18 cellular contexts compared by ENCODE assay signal in the genomic region with DNA sequence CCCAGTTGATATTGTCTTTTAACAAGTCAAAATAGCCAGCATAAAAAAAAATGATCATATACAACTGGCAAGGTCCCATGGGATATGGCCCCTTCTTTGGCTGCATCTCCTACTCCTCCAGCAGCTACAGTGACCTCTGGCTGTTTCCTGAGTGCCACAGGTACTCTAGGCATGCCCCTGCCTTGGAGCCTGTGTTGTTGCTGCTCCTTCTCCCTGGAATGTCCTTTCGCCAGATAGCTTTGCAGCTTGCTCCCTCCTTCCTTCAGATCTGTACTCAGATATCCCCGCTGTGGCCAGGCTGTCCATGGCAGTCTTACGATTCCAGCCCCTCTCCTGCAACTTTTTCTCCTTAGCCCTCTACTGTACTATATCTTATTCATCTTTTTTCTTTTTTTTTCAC. TPM values are rescaled to one million over a fixed set of nuclear protein-coding genes. Genes with fewer than 3 reads are reported as not detected.
DNase-seq lines count a peak whose midpoint lies in the region; ATAC-seq and TF ChIP-seq lines count a peak whose summit lies in the region.
"Had no signal": no experiment of that assay in that cellular context is flagged by ENCODE, and none has a peak within 500 bp of the region (broad histone marks: within the 10 kb centered on the region; RNA-seq: fewer than 3 reads in every experiment).

No MANE protein-coding gene starts in this region.

- H3K4me3 Mint-ChIP-seq in WTC11 = no peak overlapping the region
- no peak overlapping the region for H3K4me3 Mint-ChIP-seq in neural progenitor cell
- H3K4me3 Mint-ChIP-seq: CD4-positive, CD25-positive, alpha-beta regulatory T cell had no signal

- H3K27ac ChIP-seq in neural progenitor cell = no peak overlapping the region
- H3K27ac ChIP-seq: GM23248 had no signal

- H3K4me1 ChIP-seq in neural progenitor cell = peaks cover 16% of the 10 kb centered on the region

- H3K4me1 Mint-ChIP-seq in WTC11 (peaks cover 11% of the 10 kb centered on the region), neural progenitor cell (no peaks in the 10 kb centered on the region)

- CTCF ChIA-PET in WTC11 (lab: Charles Lee) = interaction anchor here (0.7 kb wide), 1 partner anchor 24 kb away, joined by 3 read pairs; a partner anchor contains a TSS

- POLR2A ChIA-PET in WTC11 (lab: Charles Lee) = no interaction called here

- peaks cover 9% of the 10 kb centered on the region for H3F3A ChIP-seq in neural progenitor cell (ENCODE audit: low read depth)

- no peak for TF ChIP-seq CTCF in WTC11 (IDR thresholded peaks at IDR 0.05)
- TF ChIP-seq CTCF in omental fat pad (IDR thresholded peaks at IDR 0.05) = no peak
- TF ChIP-seq CTCF in neural progenitor cell (IDR thresholded peaks at IDR 0.05) = no peak

- no peaks in the 10 kb centered on the region for H3K36me3 ChIP-seq in neural progenitor cell
- H3K36me3 ChIP-seq: BE2C had no signal

- no peaks in the 10 kb centered on the region for H3K9me3 Mint-ChIP-seq in WTC11
- H3K9me3 Mint-ChIP-seq in neural progenitor cell = no peaks in the 10 kb centered on the region
- H3K9me3 Mint-ChIP-seq: CD4-positive, CD25-positive, alpha-beta regulatory T cell; IgD-negative memory B cell had no signal

- ATAC-seq in WTC11 (no peak), omental fat pad (ENCODE audit: low FRiP score) (no peak)
- ATAC-seq: HepG2 had no signal

- DNase-seq in ELF-1 (ENCODE audit: low read depth, low spot score) (peak; percentile 69), WTC11 (ENCODE audit: low spot score) (no peak), islet precursor cell (peak; percentile 80), omental fat pad (ENCODE audit: low spot score) (no peak), NCI-H2196 treated with DMSO at 0.1 percent for 48 hours (lab: John Stamatoyannopoulos, UW; ENCODE audit: unreplicated experiment) (no peak), neural progenitor cell (ENCODE audit: low spot score) (no peak), Kasumi-1 (lab: John Stamatoyannopoulos, UW) (no peak)
- DNase-seq: BE2C; C1 segment of cervical spinal cord; CD4-positive, CD25-positive, alpha-beta regulatory T cell; DMS153; DMS79; GF-D8; GM23248; H7; KBM-7 had no signal

- no peak overlapping the region for H2AFZ ChIP-seq in neural progenitor cell (replicated peaks)
- H2AFZ ChIP-seq: GM23248 had no signal

- H3K9me3 ChIP-seq in neural progenitor cell (ENCODE audit: low read depth) = no peaks in the 10 kb centered on the region
- H3K9me3 ChIP-seq: BE2C had no signal

- H3K4me2 ChIP-seq in neural progenitor cell = no peak overlapping the region

- H3K4me3 ChIP-seq in neural progenitor cell = no peak overlapping the region
- H3K4me3 ChIP-seq: GM23248 had no signal

- no peaks in the 10 kb centered on the region for H3K27me3 Mint-ChIP-seq in WTC11 (ENCODE audit: low read depth)
- no peaks in the 10 kb centered on the region for H3K27me3 Mint-ChIP-seq in neural progenitor cell (ENCODE audit: insufficient read depth, low read depth)
- H3K27me3 Mint-ChIP-seq: CD4-positive, CD25-positive, alpha-beta regulatory T cell; IgD-negative memory B cell had no signal

- H4K20me1 ChIP-seq in neural progenitor cell (ENCODE audit: low read depth) = peaks cover 18% of the 10 kb centered on the region

- no peaks in the 10 kb centered on the region for H3K36me3 Mint-ChIP-seq in WTC11
- H3K36me3 Mint-ChIP-seq in neural progenitor cell = no peaks in the 10 kb centered on the region

- H3K9ac ChIP-seq in neural progenitor cell = no peak overlapping the region
- H3K9ac ChIP-seq: GM23248 had no signal

- H3K27ac Mint-ChIP-seq in WTC11 = peak overlapping the region; percentile 7; the same call in 1 of the 2 replicates
- no peak overlapping the region for H3K27ac Mint-ChIP-seq in neural progenitor cell

- peaks cover 6% of the 10 kb centered on the region for H3K79me2 ChIP-seq in neural progenitor cell (ENCODE audit: low read depth)

- no peaks in the 10 kb centered on the region for H3K27me3 ChIP-seq in neural progenitor cell
- H3K27me3 ChIP-seq: BE2C had no signal

TF ChIP-seq in WTC11, 78 proteins besides CTCF, POLR2A, EP300 and RAD21:
- no peak for TF ChIP-seq SOX15 (CRISPR knock-in tag; IDR thresholded peaks at IDR 0.05)
- no peak for TF ChIP-seq ZNF232 (CRISPR knock-in tag; IDR thresholded peaks at IDR 0.05)
- TF ChIP-seq NR3C1 (CRISPR knock-in tag; conservative IDR thresholded peaks at IDR 0.05; ENCODE audit: low read depth) = no peak
- TF ChIP-seq, protein P1, sequence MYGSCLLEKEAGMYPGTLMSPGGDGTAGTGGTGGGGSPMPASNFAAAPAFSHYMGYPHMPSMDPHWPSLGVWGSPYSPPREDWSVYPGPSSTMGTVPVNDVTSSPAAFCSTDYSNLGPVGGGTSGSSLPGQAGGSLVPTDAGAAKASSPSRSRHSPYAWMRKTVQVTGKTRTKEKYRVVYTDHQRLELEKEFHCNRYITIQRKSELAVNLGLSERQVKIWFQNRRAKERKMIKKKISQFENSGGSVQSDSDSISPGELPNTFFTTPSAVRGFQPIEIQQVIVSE (CRISPR knock-in tag; IDR thresholded peaks at IDR 0.05; ENCODE audit: borderline replicate concordance) = no peak
- TF ChIP-seq CREM (CRISPR knock-in tag; IDR thresholded peaks at IDR 0.05) = no peak
- TF ChIP-seq FOXJ3 (CRISPR knock-in tag; IDR thresholded peaks at IDR 0.05; ENCODE audit: borderline replicate concordance) = no peak
- TF ChIP-seq TEAD4 (CRISPR knock-in tag; IDR thresholded peaks at IDR 0.05) = no peak
- TF ChIP-seq NFE2L1 (CRISPR knock-in tag; IDR thresholded peaks at IDR 0.05) = no peak
- TF ChIP-seq, protein P2, sequence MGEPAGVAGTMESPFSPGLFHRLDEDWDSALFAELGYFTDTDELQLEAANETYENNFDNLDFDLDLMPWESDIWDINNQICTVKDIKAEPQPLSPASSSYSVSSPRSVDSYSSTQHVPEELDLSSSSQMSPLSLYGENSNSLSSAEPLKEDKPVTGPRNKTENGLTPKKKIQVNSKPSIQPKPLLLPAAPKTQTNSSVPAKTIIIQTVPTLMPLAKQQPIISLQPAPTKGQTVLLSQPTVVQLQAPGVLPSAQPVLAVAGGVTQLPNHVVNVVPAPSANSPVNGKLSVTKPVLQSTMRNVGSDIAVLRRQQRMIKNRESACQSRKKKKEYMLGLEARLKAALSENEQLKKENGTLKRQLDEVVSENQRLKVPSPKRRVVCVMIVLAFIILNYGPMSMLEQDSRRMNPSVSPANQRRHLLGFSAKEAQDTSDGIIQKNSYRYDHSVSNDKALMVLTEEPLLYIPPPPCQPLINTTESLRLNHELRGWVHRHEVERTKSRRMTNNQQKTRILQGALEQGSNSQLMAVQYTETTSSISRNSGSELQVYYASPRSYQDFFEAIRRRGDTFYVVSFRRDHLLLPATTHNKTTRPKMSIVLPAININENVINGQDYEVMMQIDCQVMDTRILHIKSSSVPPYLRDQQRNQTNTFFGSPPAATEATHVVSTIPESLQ (CRISPR knock-in tag; IDR thresholded peaks at IDR 0.05) = no peak
- no peak for TF ChIP-seq ZNF317 (CRISPR knock-in tag; IDR thresholded peaks at IDR 0.05; ENCODE audit: borderline replicate concordance, low read depth)
- no peak for TF ChIP-seq ZNF263 (CRISPR knock-in tag; IDR thresholded peaks at IDR 0.05; ENCODE audit: low read depth)
- TF ChIP-seq ELF4 (CRISPR knock-in tag; IDR thresholded peaks at IDR 0.05; ENCODE audit: low read depth) = no peak
- no peak for TF ChIP-seq JUN (CRISPR knock-in tag; IDR thresholded peaks at IDR 0.05)
- TF ChIP-seq, protein P3, sequence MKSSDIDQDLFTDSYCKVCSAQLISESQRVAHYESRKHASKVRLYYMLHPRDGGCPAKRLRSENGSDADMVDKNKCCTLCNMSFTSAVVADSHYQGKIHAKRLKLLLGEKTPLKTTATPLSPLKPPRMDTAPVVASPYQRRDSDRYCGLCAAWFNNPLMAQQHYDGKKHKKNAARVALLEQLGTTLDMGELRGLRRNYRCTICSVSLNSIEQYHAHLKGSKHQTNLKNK (CRISPR knock-in tag; IDR thresholded peaks at IDR 0.05) = no peak
- TF ChIP-seq RORB (CRISPR knock-in tag; IDR thresholded peaks at IDR 0.05) = no peak

RNA-seq across cellular contexts. Expression of a gene that starts 23.3 kb away (rescaled TPM):
- total RNA-seq in WTC11 (2021) = 23.5 to 28.0 TPM (median 27.0 TPM) in 3 replicates
- total RNA-seq in omental fat pad = 1 to 10 TPM; 2.3 to 9.8 (median 3.2) TPM
- 11.4 and 20.2 TPM in 2 replicates for total RNA-seq in neural progenitor cell (ENCODE audit: low replicate concordance)

Comparison
In these comparisons a context has a peak if more than half of its experiments do, and no peak if none do; other contexts are left out.
1. DNase-seq: peak in ELF-1 (single experiment) and islet precursor cell (single experiment); none in WTC11 (single experiment), omental fat pad (single experiment), NCI-H2196 treated with DMSO at 0.1 percent for 48 hours (single experiment), neural progenitor cell (single experiment) and Kasumi-1 (0 of 2).